In the genomic region with DNA sequence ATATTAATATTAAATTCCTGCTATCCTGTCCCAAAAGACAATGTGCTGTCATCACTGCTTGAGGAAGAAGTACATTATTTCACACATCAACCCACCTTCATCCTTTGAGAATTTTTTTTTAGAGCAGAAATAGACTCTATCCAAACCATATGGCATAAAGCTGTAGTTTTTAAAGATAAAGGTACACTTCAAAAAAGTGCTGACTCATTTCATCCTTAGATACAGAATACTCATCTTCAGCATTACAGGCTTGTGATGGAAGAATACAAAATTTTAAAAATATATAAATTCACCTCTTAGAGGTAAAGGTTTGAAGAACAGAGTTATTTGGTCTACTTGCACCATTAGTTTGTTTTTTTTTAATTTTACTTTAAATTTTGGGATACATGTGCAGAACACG, we compare ENCODE assay signal across 22 cellular contexts.
A peak's percentile ranks its signal among the peaks of the same experiment; 100 is the strongest.
DNase-seq lines count a peak whose midpoint lies in the region; ATAC-seq, FAIRE-seq and TF ChIP-seq lines count a peak whose summit lies in the region.
"Had no signal": no experiment of that assay in that cellular context is flagged by ENCODE, and none has a peak within 500 bp of the region (broad histone marks: within the 10 kb centered on the region; RNA-seq: fewer than 3 reads in every experiment).

No MANE protein-coding gene starts in this region.

- no peak overlapping the region for H2AFZ ChIP-seq in IMR-90 (replicated peaks; ENCODE audit: low read length, poor library complexity)
- no peak overlapping the region for H2AFZ ChIP-seq in H1 (ENCODE audit: low read length)

- H3K23ac ChIP-seq in IMR-90 (ENCODE audit: low read depth, low read length), result no peak overlapping the region
- H3K23ac ChIP-seq in H1 (ENCODE audit: insufficient read length), result no peak overlapping the region

- no peak for DNase-seq in A549 (ENCODE audit: low read depth in 1 of 2, low spot score in 1 of 2)
- no peak for DNase-seq in IMR-90
- no peak for DNase-seq in H1 (ENCODE audit: low read depth in 1 of 2, low spot score in 2 of 2)
- peak; percentile 36 for DNase-seq in superior temporal gyrus (ENCODE audit: extremely low spot score)
- no peak for DNase-seq in stimulated activated CD4-positive, alpha-beta T cell treated with anti-CD3 and anti-CD28 coated beads, Interleukin-2, amount 100 ng/mL, for 24 hours
- no peak for DNase-seq in EL
- DNase-seq: 8988T; AML-193; Caco-2; Calu3; CD4-positive, alpha-beta T cell; CD8-positive, alpha-beta T cell; DMS79 treated with DMSO at 0.1 percent for 48 hours; GDM1 had no signal

- H2AK9ac ChIP-seq in IMR-90 (replicated peaks; ENCODE audit: low read depth, low read length, poor library complexity), result no peak overlapping the region

- H3K79me2 ChIP-seq in H1 (ENCODE audit: control insufficient read depth in 1 of 2, insufficient read depth in 2 of 2, low read length in 2 of 2), result peaks cover 0 to 4% of the 10 kb centered on the region in 2 experiments; a peak in 2 of 4 replicates

- H3K4me3 ChIP-seq in A549 (no peak overlapping the region), IMR-90 (ENCODE audit: insufficient read depth, low read depth, low read length) (no peak overlapping the region), H1 (ENCODE audit: extremely low read depth in 1 of 4, insufficient read depth in 2 of 4, low read depth in 3 of 4, low read length in 4 of 4) (no peak overlapping the region)
- H3K4me3 ChIP-seq: BLaER1 treated with 17β-estradiol and CSF1 and Interleukin-3, amounts not matched to agents 10 nM and 100 nM; GM12878 had no signal

- H3K4me2 ChIP-seq in A549 (no peak overlapping the region), IMR-90 (ENCODE audit: low read depth, low read length) (no peak overlapping the region), H1 (ENCODE audit: insufficient read depth in 1 of 2, low read depth in 2 of 2, low read length in 2 of 2) (no peak overlapping the region)

- ATAC-seq in A549, result no peak
- no peak for ATAC-seq in IMR-90 (ENCODE audit: low read depth)
- no peak for ATAC-seq in esophagus mucosa
- ATAC-seq: CD8-positive, alpha-beta T cell; GM12878 had no signal

- H3K9ac ChIP-seq in IMR-90 (ENCODE audit: low read depth, low read length), result no peak overlapping the region
- H3K9ac ChIP-seq in H1 (replicated peaks in 1 of 4; ENCODE audit: extremely low read depth in 1 of 4, low read depth in 3 of 4, low read length in 3 of 4), result no peak overlapping the region
- H3K9ac ChIP-seq: BLaER1 treated with 17β-estradiol and CSF1 and Interleukin-3, amounts not matched to agents 10 nM and 100 nM had no signal

- H4K91ac ChIP-seq in IMR-90 (ENCODE audit: insufficient read depth, low read depth, low read length) (no peak overlapping the region), H1 (replicated peaks; ENCODE audit: insufficient read length, low read length) (no peak overlapping the region)

- peaks cover 4% of the 10 kb centered on the region; the same call in 1 of the 2 replicates for H3K9me1 ChIP-seq in IMR-90 (ENCODE audit: insufficient read depth, low read length)

- TF ChIP-seq RAD21 in A549 (conservative IDR thresholded peaks at IDR 0.05 in 1 of 2, IDR thresholded peaks at IDR 0.05 in 1 of 2), result no peak
- TF ChIP-seq RAD21 in IMR-90 (IDR thresholded peaks at IDR 0.05; ENCODE audit: low read length), result no peak
- no peak for TF ChIP-seq RAD21 in H1 (IDR thresholded peaks at IDR 0.05 in 1 of 2, conservative IDR thresholded peaks at IDR 0.05 in 1 of 2; ENCODE audit: low read depth in 2 of 2, low read length in 2 of 2)

- TF ChIP-seq CTCF in A549 (IDR thresholded peaks at IDR 0.05) (no peak), IMR-90 (conservative IDR thresholded peaks at IDR 0.05; ENCODE audit: low read depth, low read length) (no peak), H1 (IDR thresholded peaks at IDR 0.05; ENCODE audit: control extremely low read depth in 1 of 3, insufficient read depth in 1 of 3, low read depth in 1 of 3, low read length in 3 of 3) (no peak)

- intact Hi-C loops in IMR-90 (cut with micrococcal nuclease), result no loop called here

- no peak overlapping the region for H3K18ac ChIP-seq in IMR-90 (ENCODE audit: low read depth, low read length)
- no peak overlapping the region for H3K18ac ChIP-seq in H1 (ENCODE audit: extremely low read depth, low read length)

- no peaks in the 10 kb centered on the region for H3K79me1 ChIP-seq in IMR-90 (ENCODE audit: low read depth in 1 of 2, low read length in 2 of 2)
- H3K79me1 ChIP-seq in H1 (ENCODE audit: low read depth, low read length), result no peaks in the 10 kb centered on the region

- H4K20me1 ChIP-seq in IMR-90 (ENCODE audit: insufficient read depth, low read length), result peaks cover 5% of the 10 kb centered on the region; the same call in 1 of the 2 replicates
- H4K20me1 ChIP-seq in H1 (replicated peaks in 1 of 2; ENCODE audit: control insufficient read depth in 1 of 2, insufficient read depth in 2 of 2, low read length in 2 of 2), result peaks cover 0 to 10% of the 10 kb centered on the region in 2 experiments
- H4K20me1 ChIP-seq: BLaER1 treated with 17β-estradiol and CSF1 and Interleukin-3, amounts not matched to agents 10 nM and 100 nM had no signal

- H3K23me2 ChIP-seq in H1 (ENCODE audit: low read depth, low read length), result peaks cover 11% of the 10 kb centered on the region; the same call in 1 of the 2 replicates

- H2BK5ac ChIP-seq in IMR-90 (ENCODE audit: low read depth, low read length, poor library complexity, severe bottlenecking) (no peak overlapping the region), H1 (ENCODE audit: low read depth, low read length) (no peak overlapping the region)

- FAIRE-seq in A549 (lab: Jason Lieb, UNC) (no peak), H1 (lab: Jason Lieb, UNC) (no peak)
- FAIRE-seq: A204.1, D721Med, GM12878, GM12892, GM18507 had no signal

- no peak overlapping the region for H3K56ac ChIP-seq in IMR-90 (ENCODE audit: extremely low read depth, insufficient read depth, low read length)
- H3K56ac ChIP-seq in H1 (replicated peaks; ENCODE audit: insufficient read length, low read depth, low read length), result no peak overlapping the region

- 100% methylated on average over 1 of the region's 1 CpG for WGBS in A549 (ENCODE audit: missing lambda C conversion rate)
- no CpG with 5 or more reads among the region's 1 CpG for WGBS in IMR-90 (ENCODE audit: extremely low coverage in 2 of 2, insufficient read length in 1 of 2), 2 experiments
- WGBS in H1 (ENCODE audit: extremely low coverage in 1 of 2, insufficient coverage in 1 of 2, insufficient read length in 1 of 2, insufficient replicate concordance in 2 of 2, low coverage in 1 of 2, low lambda C conversion rate in 2 of 2, missing lambda C conversion rate in 1 of 2), 2 experiments, result 100% methylated on average over 1 of the region's 1 CpG; no CpG with 5 or more reads in 1 of the 2 experiments

- no peak overlapping the region for H2BK12ac ChIP-seq in H1 (ENCODE audit: low read depth, low read length)

- no peaks in the 10 kb centered on the region for H3K9me3 ChIP-seq in A549
- no peaks in the 10 kb centered on the region for H3K9me3 ChIP-seq in IMR-90 (ENCODE audit: control insufficient read depth, insufficient read depth, low read length)
- peaks cover 0 to 3% of the 10 kb centered on the region in 2 experiments; a peak in 1 of 4 replicates for H3K9me3 ChIP-seq in H1 (ENCODE audit: insufficient read depth in 2 of 2, low read depth in 1 of 2, low read length in 1 of 2)
- H3K9me3 ChIP-seq: Caco-2 had no signal

- H3K27ac ChIP-seq in A549 (no peak overlapping the region), IMR-90 (ENCODE audit: insufficient read depth, low read length) (no peak overlapping the region), H1 (ENCODE audit: low read depth, low read length) (no peak overlapping the region)
- H3K27ac ChIP-seq: BLaER1 treated with 17β-estradiol and CSF1 and Interleukin-3, amounts not matched to agents 10 nM and 100 nM; C4-2B had no signal

- CTCF ChIA-PET in A549 (lab: Yijun Ruan, JAX), result no interaction called here
- CTCF ChIA-PET in IMR-90 (lab: Yijun Ruan, JAX), result no interaction called here
- CTCF ChIA-PET in H1 (lab: Charles Lee; ENCODE audit: partially characterized antibody), result interaction anchor here (0.6 kb wide), 1 partner anchor 322 kb away, joined by 3 read pairs; no protein-coding TSS in a partner anchor

- H3K27me3 ChIP-seq in IMR-90 (ENCODE audit: control insufficient read depth, insufficient read depth, low read length), result peaks cover 31% of the 10 kb centered on the region
- no peaks in the 10 kb centered on the region for H3K27me3 ChIP-seq in H1 (replicated peaks in 1 of 4; ENCODE audit: control insufficient read depth in 3 of 4, extremely low read depth in 1 of 4, insufficient read depth in 3 of 4, low read length in 3 of 4)

- H4K8ac ChIP-seq in IMR-90 (ENCODE audit: low read depth in 2 of 2, low read length in 2 of 2) (no peak overlapping the region), H1 (ENCODE audit: extremely low read depth, insufficient read depth, low read length) (no peak overlapping the region)

- no peak for TF ChIP-seq EP300 in A549 (IDR thresholded peaks at IDR 0.05)
- no peak for TF ChIP-seq EP300 in H1 (IDR thresholded peaks at IDR 0.05; ENCODE audit: borderline replicate concordance in 1 of 2, low read depth in 2 of 2, low read length in 2 of 2)

- no peak overlapping the region for H2BK15ac ChIP-seq in IMR-90 (ENCODE audit: low read depth, low read length)
- no peak overlapping the region for H2BK15ac ChIP-seq in H1 (ENCODE audit: low read length)

- H2AK5ac ChIP-seq in IMR-90 (ENCODE audit: low read depth, low read length), result no peak overlapping the region
- no peak overlapping the region for H2AK5ac ChIP-seq in H1 (ENCODE audit: low read depth, low read length)

- H3K4ac ChIP-seq in IMR-90 (ENCODE audit: low read depth, low read length) (no peak overlapping the region), H1 (replicated peaks; ENCODE audit: insufficient read length, low read depth, low read length) (no peak overlapping the region)

- H3K14ac ChIP-seq in IMR-90 (replicated peaks; ENCODE audit: low read depth, low read length) (no peak overlapping the region), H1 (ENCODE audit: insufficient read length) (no peak overlapping the region)

- H2BK20ac ChIP-seq in IMR-90 (ENCODE audit: low read depth, low read length), result no peak overlapping the region
- H2BK20ac ChIP-seq in H1 (ENCODE audit: low read length), result no peak overlapping the region

- H3K4me1 ChIP-seq in A549 (no peaks in the 10 kb centered on the region), IMR-90 (ENCODE audit: control insufficient read depth, insufficient read depth, low read length) (no peaks in the 10 kb centered on the region), H1 (replicated peaks in 1 of 4; ENCODE audit: control insufficient read depth in 3 of 4, insufficient read depth in 4 of 4, low read length in 3 of 4) (no peaks in the 10 kb centered on the region; a peak in 1 of 7 replicates)
- H3K4me1 ChIP-seq: Caco-2 had no signal

- no TSS peak for BruUV-seq in IMR-90 (replicated peaks; lab: Mats Ljungman, UMichigan)

- H2BK120ac ChIP-seq in IMR-90 (ENCODE audit: low read depth, low read length) (no peak overlapping the region), H1 (replicated peaks; ENCODE audit: low read depth, low read length) (no peak overlapping the region)

- H3K36me3 ChIP-seq in IMR-90 (ENCODE audit: control insufficient read depth, insufficient read depth, low read length) (no peaks in the 10 kb centered on the region), H1 (ENCODE audit: control insufficient read depth in 2 of 4, insufficient read depth in 4 of 4, low read length in 3 of 4) (no peaks in the 10 kb centered on the region; a peak in 1 of 8 replicates)
- H3K36me3 ChIP-seq: BLaER1 treated with 17β-estradiol and CSF1 and Interleukin-3, amounts not matched to agents 10 nM and 100 nM had no signal

- POLR2A ChIA-PET in A549 (lab: Yijun Ruan, JAX), result no interaction called here
- POLR2A ChIA-PET in IMR-90 (lab: Charles Lee; ENCODE audit: unreplicated experiment), result interaction anchor here (0.6 kb wide), 1 partner anchor 37 kb away, joined by 5 read pairs; no protein-coding TSS in a partner anchor
- POLR2A ChIA-PET in H1 (lab: Charles Lee; ENCODE audit: partially characterized antibody), result no interaction called here

- in situ Hi-C loops in IMR-90 (cut with MboI; ENCODE audit: low sequenced_read_pairs), result no loop called here

- TF ChIP-seq POLR2A in A549 (IDR thresholded peaks at IDR 0.05; ENCODE audit: low read length) (no peak), IMR-90 (IDR thresholded peaks at IDR 0.05; ENCODE audit: low read depth, low read length) (no peak), H1 (IDR thresholded peaks at IDR 0.05; ENCODE audit: control extremely low read depth in 1 of 2, low read depth in 2 of 2, low read length in 2 of 2) (no peak)

- dilution Hi-C loops in IMR-90 (cut with HindIII; ENCODE audit: low sequenced_read_pairs, unreplicated experiment), result no loop called here

- H4K5ac ChIP-seq in IMR-90 (ENCODE audit: low read depth, low read length) (no peak overlapping the region), H1 (ENCODE audit: insufficient read length, low read depth, low read length) (no peak overlapping the region)

Comparison
In these comparisons a context has a peak if more than half of its experiments do, and no peak if none do; other contexts are left out.
1. Of the 18 proteins assayed by ChIP-seq in both H1 and A549: peak only in H1: none; only in A549: none; in both: MAFK; in neither: 17.